Comparison of ENCODE assay signal across 10 cellular contexts in genomic region chr4:147078362-147078761, GRCh38.
"Had no signal": no experiment of that assay in that cellular context is flagged by ENCODE, and none has a peak within 500 bp of the region (broad histone marks: within the 10 kb centered on the region; RNA-seq: fewer than 3 reads in every experiment).

No MANE protein-coding gene starts in this region.

- ATAC-seq: activated naive CD4-positive, alpha-beta T cell treated with anti-CD3 and anti-CD28 coated beads, Interleukin-2, amount 50 U/mL, for 72 hours had no signal

- H3K4me3 ChIP-seq: colonic mucosa, skin epidermis, thyroid gland had no signal

- H3K27ac ChIP-seq: ascending aorta, colonic mucosa, skin epidermis, thyroid gland had no signal

- DNase-seq: activated CD4-positive, alpha-beta T cell treated with anti-CD3 and anti-CD28 coated beads, Interleukin-2, amount 50 U/mL, for 4 hours; activated CD4-positive, CD25-positive, alpha-beta regulatory T cell treated with anti-CD3 and anti-CD28 coated beads, Interleukin-2, amount 50 U/mL, for 72 hours; activated effector memory CD4-positive, alpha-beta T cell treated with Interleukin-2 at 50 U/mL for 16 hours; activated T-cell treated with anti-CD3 and anti-CD28 coated beads, Interleukin-2, amount 50 U/mL, for 24 hours; colonic mucosa; SW 1271; thyroid gland had no signal

- H3K27me3 ChIP-seq: ascending aorta, colonic mucosa, thyroid gland had no signal

- H3K9me3 ChIP-seq: ascending aorta, colonic mucosa, thyroid gland had no signal

- H3K4me1 ChIP-seq: ascending aorta, colonic mucosa had no signal

- H3K36me3 ChIP-seq: ascending aorta, colonic mucosa, thyroid gland had no signal
